Comparison of ENCODE assay signal across 8 cellular contexts in the genomic region with DNA sequence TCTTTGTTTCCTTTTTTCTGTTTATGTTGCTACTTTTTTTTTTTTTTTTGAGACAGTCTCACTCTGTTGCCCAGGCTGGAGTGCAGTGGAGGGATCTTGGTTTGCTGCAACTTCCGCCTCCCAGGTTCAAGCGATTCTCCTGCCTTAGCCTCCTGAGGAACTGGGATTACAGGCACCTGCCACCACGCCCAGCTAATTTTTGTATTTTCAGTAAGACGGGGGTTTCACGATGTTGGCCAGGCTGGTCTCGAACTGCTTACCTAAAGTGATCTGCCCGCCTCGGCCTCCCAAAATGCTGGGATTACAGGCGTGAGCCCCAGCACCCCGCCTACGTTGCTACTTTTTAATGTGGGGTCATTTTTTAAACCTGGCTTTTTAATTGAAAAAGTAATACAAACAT. TPM values are rescaled to one million over a fixed set of nuclear protein-coding genes. Genes with fewer than 3 reads are reported as not detected.
DNase-seq lines count a peak whose midpoint lies in the region; ATAC-seq and TF ChIP-seq lines count a peak whose summit lies in the region.
"Not testable (repeated sequence)": the region's sequence is repeated elsewhere in the genome, so short reads cannot be mapped to it uniquely, and the experiment has no call there.

No MANE protein-coding gene starts in this region.

- H3K9me3 Mint-ChIP-seq in activated naive CD4-positive, alpha-beta T cell treated with anti-CD3 and anti-CD28 coated beads, Interleukin-2, amount 50 U/mL, for 72 hours; effector memory CD8-positive, alpha-beta T cell; neural crest cell; stimulated activated naive CD8-positive, alpha-beta T cell treated with anti-CD3 and anti-CD28 coated beads, Interleukin-15, amount 100 ng/mL, for 72 hours: not testable (repeated sequence)

- peaks cover 23 to 29% of the 10 kb centered on the region in 2 donors for H3K36me3 Mint-ChIP-seq in activated naive CD4-positive, alpha-beta T cell treated with anti-CD3 and anti-CD28 coated beads, Interleukin-2, amount 50 U/mL, for 72 hours
- H3K36me3 Mint-ChIP-seq in effector memory CD8-positive, alpha-beta T cell (ENCODE audit: insufficient read depth): peaks cover 16% of the 10 kb centered on the region
- not testable (repeated sequence) for H3K36me3 Mint-ChIP-seq in neural crest cell (ENCODE audit: low read depth)

- H3K27ac ChIP-seq in HEK293 (ENCODE audit: extremely low read depth, low read depth, low read length); iPS-20b (ENCODE audit: low read length): not testable (repeated sequence)
- peak overlapping the region; percentile 78 for H3K27ac ChIP-seq in SJCRH30

- DNase-seq in AG10803 (ENCODE audit: low read depth); SJCRH30; activated naive CD4-positive, alpha-beta T cell treated with anti-CD3 and anti-CD28 coated beads, Interleukin-2, amount 50 U/mL, for 72 hours (ENCODE audit: low spot score in 2 of 2); effector memory CD8-positive, alpha-beta T cell; neural crest cell (ENCODE audit: low read depth, low spot score): not testable (repeated sequence)
- peak; percentile 40 to 45 for DNase-seq in stimulated activated naive CD8-positive, alpha-beta T cell treated with anti-CD3 and anti-CD28 coated beads, Interleukin-15, amount 100 ng/mL, for 72 hours

- peaks cover 38 to 54% of the 10 kb centered on the region in 2 donors for H3K4me1 Mint-ChIP-seq in effector memory CD8-positive, alpha-beta T cell (ENCODE audit: low read depth in 2 of 2)
- H3K4me1 Mint-ChIP-seq in neural crest cell: peaks cover 25% of the 10 kb centered on the region
- H3K4me1 Mint-ChIP-seq in stimulated activated naive CD8-positive, alpha-beta T cell treated with anti-CD3 and anti-CD28 coated beads, Interleukin-15, amount 100 ng/mL, for 72 hours: peaks cover 62% of the 10 kb centered on the region

- peak overlapping the region; percentile 94 to 96 for H3K27ac Mint-ChIP-seq in activated naive CD4-positive, alpha-beta T cell treated with anti-CD3 and anti-CD28 coated beads, Interleukin-2, amount 50 U/mL, for 72 hours
- H3K27ac Mint-ChIP-seq in effector memory CD8-positive, alpha-beta T cell: peak overlapping the region; percentile 95 to 99
- peak overlapping the region; percentile 98 for H3K27ac Mint-ChIP-seq in neural crest cell (ENCODE audit: unreplicated experiment)
- H3K27ac Mint-ChIP-seq in stimulated activated naive CD8-positive, alpha-beta T cell treated with anti-CD3 and anti-CD28 coated beads, Interleukin-15, amount 100 ng/mL, for 72 hours: peak overlapping the region; percentile 98 to 99

- H3K36me3 ChIP-seq in HEK293 (ENCODE audit: control insufficient read depth in 2 of 2, insufficient read depth in 1 of 2, low read length in 2 of 2); SJCRH30; iPS-20b (ENCODE audit: insufficient read depth, low read depth, low read length): not testable (repeated sequence)

- not testable (repeated sequence) for H3K4me1 ChIP-seq in HEK293 (ENCODE audit: control insufficient read depth, insufficient read depth, low read length); SJCRH30
- peaks cover 13% of the 10 kb centered on the region for H3K4me1 ChIP-seq in iPS-20b (ENCODE audit: insufficient read depth, low read length)

- peak overlapping the region; percentile 61; the same call in 1 of the 2 replicates for H3K9ac ChIP-seq in iPS-20b (ENCODE audit: low read depth, low read length)

- H3K4me3 ChIP-seq in AG10803 (ENCODE audit: low read length) (peak overlapping the region; percentile 78), HEK293 (ENCODE audit: low read depth, low read length) (peak overlapping the region; percentile 70; the same call in 1 of the 2 replicates), SJCRH30 (peak overlapping the region; percentile 97), iPS-20b (ENCODE audit: low read length) (peak overlapping the region; percentile 88)

- TF ChIP-seq CTCF in AG10803 (conservative IDR thresholded peaks at IDR 0.05; ENCODE audit: low read length); HEK293 (tag by site-specific recombination; IDR thresholded peaks at IDR 0.05); neural crest cell (conservative IDR thresholded peaks at IDR 0.05): not testable (repeated sequence)

- peak overlapping the region; percentile 99 to 100 for H3K4me3 Mint-ChIP-seq in effector memory CD8-positive, alpha-beta T cell
- H3K4me3 Mint-ChIP-seq in neural crest cell: peak overlapping the region; percentile 94
- peak overlapping the region; percentile 87 to 98 for H3K4me3 Mint-ChIP-seq in stimulated activated naive CD8-positive, alpha-beta T cell treated with anti-CD3 and anti-CD28 coated beads, Interleukin-15, amount 100 ng/mL, for 72 hours

- H3K9me3 ChIP-seq in HEK293 (ENCODE audit: control insufficient read depth, insufficient read depth, low read depth, low read length); SJCRH30 (replicated peaks); iPS-20b (ENCODE audit: insufficient read depth, low read depth, low read length): not testable (repeated sequence)

- ATAC-seq in activated naive CD4-positive, alpha-beta T cell treated with anti-CD3 and anti-CD28 coated beads, Interleukin-2, amount 50 U/mL, for 72 hours; effector memory CD8-positive, alpha-beta T cell (replicated peaks); stimulated activated naive CD8-positive, alpha-beta T cell treated with anti-CD3 and anti-CD28 coated beads, Interleukin-15, amount 100 ng/mL, for 72 hours: not testable (repeated sequence)

- H3K27me3 Mint-ChIP-seq in effector memory CD8-positive, alpha-beta T cell; neural crest cell (ENCODE audit: low read depth); stimulated activated naive CD8-positive, alpha-beta T cell treated with anti-CD3 and anti-CD28 coated beads, Interleukin-15, amount 100 ng/mL, for 72 hours: not testable (repeated sequence)

- CTCF ChIA-PET in HEK293 (lab: Yijun Ruan, JAX): interaction anchor here (0.7 to 2.2 kb wide), 2 partner anchors 21 to 27 kb away, joined by 3 to 7 read pairs; no protein-coding TSS in a partner anchor

- not testable (repeated sequence) for H3K27me3 ChIP-seq in SJCRH30; iPS-20b (ENCODE audit: insufficient read depth, low read length)

- POLR2A ChIA-PET in HEK293 (lab: Yijun Ruan, JAX): interaction anchor here (0.7 to 1.4 kb wide), 8 partner anchors 19 to 642 kb away, joined by 3 to 6 read pairs (median 3); a partner anchor contains a TSS

RNA-seq across cellular contexts. Expression of a gene that starts 1.2 kb away (rescaled TPM):
- total RNA-seq in SJCRH30 (2014; rRNA removed; shearing (Covaris generic)): 26.6 and 30.9 TPM in 2 replicates
- 10 to 100 TPM; 25.6 to 26.7 TPM for total RNA-seq in activated naive CD4-positive, alpha-beta T cell treated with anti-CD3 and anti-CD28 coated beads, Interleukin-2, amount 50 U/mL, for 72 hours
- total RNA-seq in neural crest cell: 21.6 and 22.4 TPM in 2 replicates
